Comparison of ENCODE assay signal across 21 cellular contexts in genomic region chr4:56123547-56123946, GRCh38.
DNase-seq lines count a peak whose midpoint lies in the region; ATAC-seq and TF ChIP-seq lines count a peak whose summit lies in the region.
"Had no signal": no experiment of that assay in that cellular context is flagged by ENCODE, and none has a peak within 500 bp of the region (broad histone marks: within the 10 kb centered on the region; RNA-seq: fewer than 3 reads in every experiment).

No MANE protein-coding gene starts in this region.

- TF ChIP-seq EP300 in SK-N-SH (IDR thresholded peaks at IDR 0.05; ENCODE audit: borderline replicate concordance in 1 of 2, low read depth in 1 of 2, low read length in 1 of 2) (no peak), Ishikawa (IDR thresholded peaks at IDR 0.05; ENCODE audit: borderline replicate concordance) (no peak)

- no peaks in the 10 kb centered on the region for H3K9me3 Mint-ChIP-seq in brain
- H3K9me3 Mint-ChIP-seq: CD14-positive monocyte; CD4-positive, alpha-beta T cell; CD8-positive, alpha-beta memory T cell had no signal

- ATAC-seq in SK-N-SH treated with all-trans-retinoic acid at 6 μM for 48 hours = no peak
- ATAC-seq in HG03097 (IDR thresholded peaks at IDR 0.05; ENCODE audit: low FRiP score, unreplicated experiment) = no peak

- no peaks in the 10 kb centered on the region for H3K9me2 ChIP-seq in SK-N-SH

- CTCF ChIA-PET in SK-N-SH (lab: Yijun Ruan, JAX) = interaction anchor here (1.4 kb wide), 1 partner anchor 117 kb away, joined by 3 read pairs; no protein-coding TSS in a partner anchor

- H3K4me3 Mint-ChIP-seq in brain = no peak overlapping the region
- H3K4me3 Mint-ChIP-seq: CD14-positive monocyte; CD4-positive, alpha-beta T cell; CD8-positive, alpha-beta memory T cell; H9 had no signal

- peak overlapping the region in 1 of 2 experiments; percentile 83; a peak in 1 of 4 replicates for H3K27ac ChIP-seq in SK-N-SH (ENCODE audit: low read depth in 2 of 2, low read length in 1 of 2)
- H3K27ac ChIP-seq: 22Rv1; BLaER1 treated with 17β-estradiol and CSF1 and Interleukin-3, amounts not matched to agents 10 nM and 100 nM; GM23248 had no signal

- no peaks in the 10 kb centered on the region for H3K27me3 ChIP-seq in SK-N-SH (ENCODE audit: insufficient read depth)
- H3K27me3 ChIP-seq: BE2C; BLaER1 treated with 17β-estradiol and CSF1 and Interleukin-3, amounts not matched to agents 10 nM and 100 nM had no signal

- peaks cover 47% of the 10 kb centered on the region for H3K4me1 Mint-ChIP-seq in brain
- H3K4me1 Mint-ChIP-seq: CD14-positive monocyte; CD8-positive, alpha-beta memory T cell had no signal

- H3K4me3 ChIP-seq in SK-N-SH (ENCODE audit: low read depth in 2 of 2, low read length in 1 of 2) = no peak overlapping the region
- H3K4me3 ChIP-seq: BLaER1 treated with 17β-estradiol and CSF1 and Interleukin-3, amounts not matched to agents 10 nM and 100 nM; GM23248 had no signal

- H4K20me1 ChIP-seq in SK-N-SH (ENCODE audit: insufficient read depth) = no peaks in the 10 kb centered on the region
- H4K20me1 ChIP-seq: BLaER1 treated with 17β-estradiol and CSF1 and Interleukin-3, amounts not matched to agents 10 nM and 100 nM had no signal

- 43% methylated on average over 1 of the region's 1 CpG for WGBS in SK-N-SH (ENCODE audit: low lambda C conversion rate)

- DNase-seq in SK-N-SH (no peak), iPS-NIHi11 (ENCODE audit: low spot score) (no peak)
- no peak for DNase-seq in stimulated activated CD4-positive, alpha-beta T cell treated with anti-CD3 and anti-CD28 coated beads, Interleukin-15, amount 100 ng/mL, for 24 hours
- DNase-seq: ACHN; AML-193; BE2C; CD4-positive, alpha-beta T cell; CD8-positive, alpha-beta memory T cell; DMS 273 treated with DMSO at 0.1 percent for 48 hours; DMS79; EL; GDM1; GM23248; H9 had no signal

- peaks cover 28% of the 10 kb centered on the region for H3K36me3 Mint-ChIP-seq in brain
- H3K36me3 Mint-ChIP-seq: CD14-positive monocyte; CD8-positive, alpha-beta memory T cell had no signal

- H3K4me1 ChIP-seq in SK-N-SH (ENCODE audit: control insufficient read depth in 1 of 2, insufficient read depth in 2 of 2, low read depth in 1 of 2, low read length in 1 of 2) = peaks cover 2 to 25% of the 10 kb centered on the region in 2 experiments; a peak in 2 of 4 replicates
- H3K4me1 ChIP-seq: BLaER1 treated with 17β-estradiol and CSF1 and Interleukin-3, amounts not matched to agents 10 nM and 100 nM had no signal

- H3K79me2 ChIP-seq in SK-N-SH (ENCODE audit: insufficient read depth) = no peaks in the 10 kb centered on the region; the same call in 1 of the 2 replicates

- TF ChIP-seq RAD21 in SK-N-SH (IDR thresholded peaks at IDR 0.05; ENCODE audit: low read length) (no peak), Ishikawa (IDR thresholded peaks at IDR 0.05; ENCODE audit: low read depth) (no peak)

- no peaks in the 10 kb centered on the region for H3K27me3 Mint-ChIP-seq in brain

- H3K27ac Mint-ChIP-seq in brain = peak overlapping the region in 3 of 5 experiments; percentile 6 to 79 (median 31)
- H3K27ac Mint-ChIP-seq: CD14-positive monocyte; CD4-positive, alpha-beta T cell; CD8-positive, alpha-beta memory T cell; H9 had no signal

- POLR2A ChIA-PET in SK-N-SH (lab: Yijun Ruan, JAX) = no interaction called here

- H3F3A ChIP-seq in SK-N-SH (replicated peaks; ENCODE audit: insufficient read depth) = no peaks in the 10 kb centered on the region

- H3K36me3 ChIP-seq in SK-N-SH (replicated peaks in 1 of 2; ENCODE audit: control insufficient read depth in 1 of 2, insufficient read depth in 2 of 2, low read length in 1 of 2) = no peaks in the 10 kb centered on the region
- H3K36me3 ChIP-seq: BE2C had no signal

- no peak overlapping the region for H3K9ac ChIP-seq in SK-N-SH
- H3K9ac ChIP-seq: BLaER1 treated with 17β-estradiol and CSF1 and Interleukin-3, amounts not matched to agents 10 nM and 100 nM; GM23248 had no signal

- H3K4me2 ChIP-seq in SK-N-SH = no peak overlapping the region
- H3K4me2 ChIP-seq: BLaER1 treated with 17β-estradiol and CSF1 and Interleukin-3, amounts not matched to agents 10 nM and 100 nM had no signal

- no peak overlapping the region for H2AFZ ChIP-seq in SK-N-SH (ENCODE audit: low read depth)
- H2AFZ ChIP-seq: GM23248 had no signal

- H3K9me3 ChIP-seq in SK-N-SH = no peaks in the 10 kb centered on the region
- H3K9me3 ChIP-seq: BE2C; BLaER1 treated with 17β-estradiol and CSF1 and Interleukin-3, amounts not matched to agents 10 nM and 100 nM had no signal

- TF ChIP-seq CTCF in SK-N-SH (IDR thresholded peaks at IDR 0.05) = no peak
- no peak for TF ChIP-seq CTCF in brain (conservative IDR thresholded peaks at IDR 0.05)

TF ChIP-seq in SK-N-SH, 30 proteins besides CTCF, POLR2A, EP300 and RAD21 (continues in another document):
- TF ChIP-seq, protein P1, sequence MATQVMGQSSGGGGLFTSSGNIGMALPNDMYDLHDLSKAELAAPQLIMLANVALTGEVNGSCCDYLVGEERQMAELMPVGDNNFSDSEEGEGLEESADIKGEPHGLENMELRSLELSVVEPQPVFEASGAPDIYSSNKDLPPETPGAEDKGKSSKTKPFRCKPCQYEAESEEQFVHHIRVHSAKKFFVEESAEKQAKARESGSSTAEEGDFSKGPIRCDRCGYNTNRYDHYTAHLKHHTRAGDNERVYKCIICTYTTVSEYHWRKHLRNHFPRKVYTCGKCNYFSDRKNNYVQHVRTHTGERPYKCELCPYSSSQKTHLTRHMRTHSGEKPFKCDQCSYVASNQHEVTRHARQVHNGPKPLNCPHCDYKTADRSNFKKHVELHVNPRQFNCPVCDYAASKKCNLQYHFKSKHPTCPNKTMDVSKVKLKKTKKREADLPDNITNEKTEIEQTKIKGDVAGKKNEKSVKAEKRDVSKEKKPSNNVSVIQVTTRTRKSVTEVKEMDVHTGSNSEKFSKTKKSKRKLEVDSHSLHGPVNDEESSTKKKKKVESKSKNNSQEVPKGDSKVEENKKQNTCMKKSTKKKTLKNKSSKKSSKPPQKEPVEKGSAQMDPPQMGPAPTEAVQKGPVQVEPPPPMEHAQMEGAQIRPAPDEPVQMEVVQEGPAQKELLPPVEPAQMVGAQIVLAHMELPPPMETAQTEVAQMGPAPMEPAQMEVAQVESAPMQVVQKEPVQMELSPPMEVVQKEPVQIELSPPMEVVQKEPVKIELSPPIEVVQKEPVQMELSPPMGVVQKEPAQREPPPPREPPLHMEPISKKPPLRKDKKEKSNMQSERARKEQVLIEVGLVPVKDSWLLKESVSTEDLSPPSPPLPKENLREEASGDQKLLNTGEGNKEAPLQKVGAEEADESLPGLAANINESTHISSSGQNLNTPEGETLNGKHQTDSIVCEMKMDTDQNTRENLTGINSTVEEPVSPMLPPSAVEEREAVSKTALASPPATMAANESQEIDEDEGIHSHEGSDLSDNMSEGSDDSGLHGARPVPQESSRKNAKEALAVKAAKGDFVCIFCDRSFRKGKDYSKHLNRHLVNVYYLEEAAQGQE (IDR thresholded peaks at IDR 0.05; ENCODE audit: low read depth, low read length) = peak; percentile 84

TF ChIP-seq in SK-N-SH treated with all-trans-retinoic acid at 6 μM for 48 hours, 23 proteins besides CTCF, POLR2A, EP300 and RAD21 (continues in another document):
- TF ChIP-seq ZNF70 (CRISPR knock-in tag; IDR thresholded peaks at IDR 0.05) (no peak), TCF4 (CRISPR knock-in tag; IDR thresholded peaks at IDR 0.05; ENCODE audit: borderline replicate concordance) (no peak), ARNTL (CRISPR knock-in tag; IDR thresholded peaks at IDR 0.05; ENCODE audit: borderline replicate concordance, low read depth) (no peak), SNAI2 (CRISPR knock-in tag; IDR thresholded peaks at IDR 0.05) (no peak), CSDC2 (CRISPR knock-in tag; IDR thresholded peaks at IDR 0.05) (no peak), ISL1 (CRISPR knock-in tag; IDR thresholded peaks at IDR 0.05) (no peak)
- TF ChIP-seq, protein P2, sequence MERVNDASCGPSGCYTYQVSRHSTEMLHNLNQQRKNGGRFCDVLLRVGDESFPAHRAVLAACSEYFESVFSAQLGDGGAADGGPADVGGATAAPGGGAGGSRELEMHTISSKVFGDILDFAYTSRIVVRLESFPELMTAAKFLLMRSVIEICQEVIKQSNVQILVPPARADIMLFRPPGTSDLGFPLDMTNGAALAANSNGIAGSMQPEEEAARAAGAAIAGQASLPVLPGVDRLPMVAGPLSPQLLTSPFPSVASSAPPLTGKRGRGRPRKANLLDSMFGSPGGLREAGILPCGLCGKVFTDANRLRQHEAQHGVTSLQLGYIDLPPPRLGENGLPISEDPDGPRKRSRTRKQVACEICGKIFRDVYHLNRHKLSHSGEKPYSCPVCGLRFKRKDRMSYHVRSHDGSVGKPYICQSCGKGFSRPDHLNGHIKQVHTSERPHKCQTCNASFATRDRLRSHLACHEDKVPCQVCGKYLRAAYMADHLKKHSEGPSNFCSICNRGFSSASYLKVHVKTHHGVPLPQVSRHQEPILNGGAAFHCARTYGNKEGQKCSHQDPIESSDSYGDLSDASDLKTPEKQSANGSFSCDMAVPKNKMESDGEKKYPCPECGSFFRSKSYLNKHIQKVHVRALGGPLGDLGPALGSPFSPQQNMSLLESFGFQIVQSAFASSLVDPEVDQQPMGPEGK (CRISPR knock-in tag; IDR thresholded peaks at IDR 0.05; ENCODE audit: borderline replicate concordance) = no peak

TF ChIP-seq in Ishikawa, 13 proteins besides CTCF, POLR2A, EP300 and RAD21:
- TF ChIP-seq ZBTB7A (IDR thresholded peaks at IDR 0.05; ENCODE audit: low read depth) = no peak
- TF ChIP-seq, protein P1 (IDR thresholded peaks at IDR 0.05; ENCODE audit: low read depth) = peak; percentile 74
